2 cellular contexts compared by ENCODE assay signal in genomic region chr10:114281461-114281860, GRCh38.
TF ChIP-seq lines count a peak whose summit lies in the region.

No MANE protein-coding gene starts in this region.

TF ChIP-seq in GM23338, 12 proteins besides CTCF, POLR2A, EP300 and RAD21 (continued from another document):
- TF ChIP-seq, protein P1, sequence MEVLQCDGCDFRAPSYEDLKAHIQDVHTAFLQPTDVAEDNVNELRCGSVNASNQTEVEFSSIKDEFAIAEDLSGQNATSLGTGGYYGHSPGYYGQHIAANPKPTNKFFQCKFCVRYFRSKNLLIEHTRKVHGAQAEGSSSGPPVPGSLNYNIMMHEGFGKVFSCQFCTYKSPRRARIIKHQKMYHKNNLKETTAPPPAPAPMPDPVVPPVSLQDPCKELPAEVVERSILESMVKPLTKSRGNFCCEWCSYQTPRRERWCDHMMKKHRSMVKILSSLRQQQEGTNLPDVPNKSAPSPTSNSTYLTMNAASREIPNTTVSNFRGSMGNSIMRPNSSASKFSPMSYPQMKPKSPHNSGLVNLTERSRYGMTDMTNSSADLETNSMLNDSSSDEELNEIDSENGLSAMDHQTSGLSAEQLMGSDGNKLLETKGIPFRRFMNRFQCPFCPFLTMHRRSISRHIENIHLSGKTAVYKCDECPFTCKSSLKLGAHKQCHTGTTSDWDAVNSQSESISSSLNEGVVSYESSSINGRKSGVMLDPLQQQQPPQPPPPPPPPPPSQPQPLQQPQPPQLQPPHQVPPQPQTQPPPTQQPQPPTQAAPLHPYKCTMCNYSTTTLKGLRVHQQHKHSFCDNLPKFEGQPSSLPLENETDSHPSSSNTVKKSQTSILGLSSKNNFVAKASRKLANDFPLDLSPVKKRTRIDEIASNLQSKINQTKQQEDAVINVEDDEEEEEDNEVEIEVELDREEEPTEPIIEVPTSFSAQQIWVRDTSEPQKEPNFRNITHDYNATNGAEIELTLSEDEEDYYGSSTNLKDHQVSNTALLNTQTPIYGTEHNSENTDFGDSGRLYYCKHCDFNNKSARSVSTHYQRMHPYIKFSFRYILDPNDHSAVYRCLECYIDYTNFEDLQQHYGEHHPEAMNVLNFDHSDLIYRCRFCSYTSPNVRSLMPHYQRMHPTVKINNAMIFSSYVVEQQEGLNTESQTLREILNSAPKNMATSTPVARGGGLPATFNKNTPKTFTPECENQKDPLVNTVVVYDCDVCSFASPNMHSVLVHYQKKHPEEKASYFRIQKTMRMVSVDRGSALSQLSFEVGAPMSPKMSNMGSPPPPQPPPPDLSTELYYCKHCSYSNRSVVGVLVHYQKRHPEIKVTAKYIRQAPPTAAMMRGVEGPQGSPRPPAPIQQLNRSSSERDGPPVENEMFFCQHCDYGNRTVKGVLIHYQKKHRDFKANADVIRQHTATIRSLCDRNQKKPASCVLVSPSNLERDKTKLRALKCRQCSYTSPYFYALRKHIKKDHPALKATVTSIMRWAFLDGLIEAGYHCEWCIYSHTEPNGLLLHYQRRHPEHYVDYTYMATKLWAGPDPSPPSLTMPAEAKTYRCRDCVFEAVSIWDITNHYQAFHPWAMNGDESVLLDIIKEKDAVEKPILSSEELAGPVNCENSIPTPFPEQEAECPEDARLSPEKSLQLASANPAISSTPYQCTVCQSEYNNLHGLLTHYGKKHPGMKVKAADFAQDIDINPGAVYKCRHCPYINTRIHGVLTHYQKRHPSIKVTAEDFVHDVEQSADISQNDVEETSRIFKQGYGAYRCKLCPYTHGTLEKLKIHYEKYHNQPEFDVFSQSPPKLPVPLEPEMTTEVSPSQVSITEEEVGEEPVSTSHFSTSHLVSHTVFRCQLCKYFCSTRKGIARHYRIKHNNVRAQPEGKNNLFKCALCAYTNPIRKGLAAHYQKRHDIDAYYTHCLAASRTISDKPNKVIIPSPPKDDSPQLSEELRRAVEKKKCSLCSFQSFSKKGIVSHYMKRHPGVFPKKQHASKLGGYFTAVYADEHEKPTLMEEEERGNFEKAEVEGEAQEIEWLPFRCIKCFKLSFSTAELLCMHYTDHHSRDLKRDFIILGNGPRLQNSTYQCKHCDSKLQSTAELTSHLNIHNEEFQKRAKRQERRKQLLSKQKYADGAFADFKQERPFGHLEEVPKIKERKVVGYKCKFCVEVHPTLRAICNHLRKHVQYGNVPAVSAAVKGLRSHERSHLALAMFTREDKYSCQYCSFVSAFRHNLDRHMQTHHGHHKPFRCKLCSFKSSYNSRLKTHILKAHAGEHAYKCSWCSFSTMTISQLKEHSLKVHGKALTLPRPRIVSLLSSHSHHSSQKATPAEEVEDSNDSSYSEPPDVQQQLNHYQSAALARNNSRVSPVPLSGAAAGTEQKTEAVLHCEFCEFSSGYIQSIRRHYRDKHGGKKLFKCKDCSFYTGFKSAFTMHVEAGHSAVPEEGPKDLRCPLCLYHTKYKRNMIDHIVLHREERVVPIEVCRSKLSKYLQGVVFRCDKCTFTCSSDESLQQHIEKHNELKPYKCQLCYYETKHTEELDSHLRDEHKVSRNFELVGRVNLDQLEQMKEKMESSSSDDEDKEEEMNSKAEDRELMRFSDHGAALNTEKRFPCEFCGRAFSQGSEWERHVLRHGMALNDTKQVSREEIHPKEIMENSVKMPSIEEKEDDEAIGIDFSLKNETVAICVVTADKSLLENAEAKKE (CRISPR knock-in tag; IDR thresholded peaks at IDR 0.05): no peak
- TF ChIP-seq POLR2AphosphoS5 (IDR thresholded peaks at IDR 0.05; ENCODE audit: low read depth) (no peak), JUNB (IDR thresholded peaks at IDR 0.05; ENCODE audit: unreplicated experiment) (no peak), EZH2phosphoT487 (IDR thresholded peaks at IDR 0.05; ENCODE audit: unreplicated experiment) (no peak), STAT1 (IDR thresholded peaks at IDR 0.05; ENCODE audit: unreplicated experiment) (no peak), ZNF331 (CRISPR knock-in tag; IDR thresholded peaks at IDR 0.05; ENCODE audit: low read depth) (no peak), CREB1 (CRISPR knock-in tag; IDR thresholded peaks at IDR 0.05; ENCODE audit: low read depth) (no peak), EZH2 (IDR thresholded peaks at IDR 0.05; ENCODE audit: low read depth, unreplicated experiment) (no peak), ETS1 (IDR thresholded peaks at IDR 0.05) (no peak)
- TF ChIP-seq, protein P2, sequence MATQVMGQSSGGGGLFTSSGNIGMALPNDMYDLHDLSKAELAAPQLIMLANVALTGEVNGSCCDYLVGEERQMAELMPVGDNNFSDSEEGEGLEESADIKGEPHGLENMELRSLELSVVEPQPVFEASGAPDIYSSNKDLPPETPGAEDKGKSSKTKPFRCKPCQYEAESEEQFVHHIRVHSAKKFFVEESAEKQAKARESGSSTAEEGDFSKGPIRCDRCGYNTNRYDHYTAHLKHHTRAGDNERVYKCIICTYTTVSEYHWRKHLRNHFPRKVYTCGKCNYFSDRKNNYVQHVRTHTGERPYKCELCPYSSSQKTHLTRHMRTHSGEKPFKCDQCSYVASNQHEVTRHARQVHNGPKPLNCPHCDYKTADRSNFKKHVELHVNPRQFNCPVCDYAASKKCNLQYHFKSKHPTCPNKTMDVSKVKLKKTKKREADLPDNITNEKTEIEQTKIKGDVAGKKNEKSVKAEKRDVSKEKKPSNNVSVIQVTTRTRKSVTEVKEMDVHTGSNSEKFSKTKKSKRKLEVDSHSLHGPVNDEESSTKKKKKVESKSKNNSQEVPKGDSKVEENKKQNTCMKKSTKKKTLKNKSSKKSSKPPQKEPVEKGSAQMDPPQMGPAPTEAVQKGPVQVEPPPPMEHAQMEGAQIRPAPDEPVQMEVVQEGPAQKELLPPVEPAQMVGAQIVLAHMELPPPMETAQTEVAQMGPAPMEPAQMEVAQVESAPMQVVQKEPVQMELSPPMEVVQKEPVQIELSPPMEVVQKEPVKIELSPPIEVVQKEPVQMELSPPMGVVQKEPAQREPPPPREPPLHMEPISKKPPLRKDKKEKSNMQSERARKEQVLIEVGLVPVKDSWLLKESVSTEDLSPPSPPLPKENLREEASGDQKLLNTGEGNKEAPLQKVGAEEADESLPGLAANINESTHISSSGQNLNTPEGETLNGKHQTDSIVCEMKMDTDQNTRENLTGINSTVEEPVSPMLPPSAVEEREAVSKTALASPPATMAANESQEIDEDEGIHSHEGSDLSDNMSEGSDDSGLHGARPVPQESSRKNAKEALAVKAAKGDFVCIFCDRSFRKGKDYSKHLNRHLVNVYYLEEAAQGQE (IDR thresholded peaks at IDR 0.05; ENCODE audit: unreplicated experiment): no peak

TF ChIP-seq in H1, 55 proteins besides CTCF, POLR2A, EP300 and RAD21 (continued from another document):
- TF ChIP-seq USF2 (IDR thresholded peaks at IDR 0.05; ENCODE audit: low read length) (no peak), YY1 (IDR thresholded peaks at IDR 0.05; ENCODE audit: low read depth, low read length) (no peak), SIRT6 (IDR thresholded peaks at IDR 0.05; ENCODE audit: low read length) (no peak), KDM4A (IDR thresholded peaks at IDR 0.05; ENCODE audit: low read depth, low read length, severe bottlenecking) (no peak), HDAC6 (IDR thresholded peaks at IDR 0.05; ENCODE audit: low read depth, low read length) (no peak), EZH2 (IDR thresholded peaks at IDR 0.05; ENCODE audit: low read depth, low read length, severe bottlenecking) (no peak), SP2 (IDR thresholded peaks at IDR 0.05; ENCODE audit: low read length) (no peak), TAF7 (optimal IDR thresholded peaks at IDR 0.05; ENCODE audit: borderline replicate concordance, low read depth, low read length) (no peak)
- TF ChIP-seq, protein P3, sequence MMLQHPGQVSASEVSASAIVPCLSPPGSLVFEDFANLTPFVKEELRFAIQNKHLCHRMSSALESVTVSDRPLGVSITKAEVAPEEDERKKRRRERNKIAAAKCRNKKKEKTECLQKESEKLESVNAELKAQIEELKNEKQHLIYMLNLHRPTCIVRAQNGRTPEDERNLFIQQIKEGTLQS (IDR thresholded peaks at IDR 0.05; ENCODE audit: insufficient read depth, low read depth, low read length): no peak
